In the genomic region with DNA sequence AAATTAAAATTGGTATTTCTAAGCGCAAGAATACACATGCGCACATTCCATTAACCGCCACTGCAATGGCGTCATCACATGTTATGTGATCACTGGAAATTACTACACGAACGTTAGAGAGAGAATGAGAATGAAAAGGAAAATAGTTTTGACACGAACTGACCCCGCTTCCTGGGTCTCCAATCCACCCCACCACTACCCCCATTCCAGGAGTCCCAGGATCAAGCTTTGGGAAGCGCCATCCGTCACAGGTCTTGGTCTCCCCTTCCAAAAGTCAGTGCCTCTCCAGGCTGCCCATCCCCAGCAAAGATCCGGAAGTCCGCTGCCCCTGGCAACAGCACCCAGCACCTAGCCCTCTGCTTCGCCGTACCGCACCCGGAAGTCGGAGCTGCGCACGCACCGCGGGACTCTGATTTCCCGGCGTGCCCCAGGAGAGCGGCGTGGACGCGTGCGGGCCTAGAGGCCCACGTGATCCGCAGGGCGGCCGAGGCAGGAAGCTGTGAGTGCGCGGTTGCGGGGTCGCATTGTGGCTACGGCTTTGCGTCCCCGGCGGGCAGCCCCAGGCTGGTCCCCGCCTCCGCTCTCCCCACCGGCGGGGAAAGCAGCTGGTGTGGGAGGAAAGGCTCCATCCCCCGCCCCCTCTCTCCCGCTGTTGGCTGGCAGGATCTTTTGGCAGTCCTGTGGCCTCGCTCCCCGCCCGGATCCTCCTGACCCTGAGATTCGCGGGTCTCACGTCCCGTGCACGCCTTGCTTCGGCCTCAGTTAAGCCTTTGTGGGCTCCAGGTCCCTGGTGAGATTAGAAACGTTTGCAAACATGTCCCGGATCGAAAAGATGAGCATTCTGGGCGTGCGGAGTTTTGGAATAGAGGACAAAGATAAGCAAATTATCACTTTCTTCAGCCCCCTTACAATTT, we compare ENCODE assay signal across 1 cellular context.
TF ChIP-seq lines count a peak whose summit lies in the region.

RAD50 (plus strand) TSS at position 467 of the 914 bp plus-strand sequence; CDS start at position 815, 348 bp downstream.

TF ChIP-seq in HepG2, 621 proteins besides CTCF, POLR2A, EP300 and RAD21 (continued from another document and continues in another):
- TF ChIP-seq, protein P1, sequence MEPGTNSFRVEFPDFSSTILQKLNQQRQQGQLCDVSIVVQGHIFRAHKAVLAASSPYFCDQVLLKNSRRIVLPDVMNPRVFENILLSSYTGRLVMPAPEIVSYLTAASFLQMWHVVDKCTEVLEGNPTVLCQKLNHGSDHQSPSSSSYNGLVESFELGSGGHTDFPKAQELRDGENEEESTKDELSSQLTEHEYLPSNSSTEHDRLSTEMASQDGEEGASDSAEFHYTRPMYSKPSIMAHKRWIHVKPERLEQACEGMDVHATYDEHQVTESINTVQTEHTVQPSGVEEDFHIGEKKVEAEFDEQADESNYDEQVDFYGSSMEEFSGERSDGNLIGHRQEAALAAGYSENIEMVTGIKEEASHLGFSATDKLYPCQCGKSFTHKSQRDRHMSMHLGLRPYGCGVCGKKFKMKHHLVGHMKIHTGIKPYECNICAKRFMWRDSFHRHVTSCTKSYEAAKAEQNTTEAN (CRISPR knock-in tag; conservative IDR thresholded peaks at IDR 0.05): peak; percentile 90
- TF ChIP-seq PRDM15 (CRISPR knock-in tag; IDR thresholded peaks at IDR 0.05) (no peak), ZNF468 (CRISPR knock-in tag; IDR thresholded peaks at IDR 0.05) (no peak), ZNF275 (CRISPR knock-in tag; IDR thresholded peaks at IDR 0.05; ENCODE audit: borderline replicate concordance) (peak; percentile 82; the same call in 1 of the 2 replicates), ZNF3 (CRISPR knock-in tag; IDR thresholded peaks at IDR 0.05) (no peak), HHEX (CRISPR knock-in tag; IDR thresholded peaks at IDR 0.05) (no peak), ZNF274 (CRISPR knock-in tag; IDR thresholded peaks at IDR 0.05) (peak; percentile 83), ZNF841 (CRISPR knock-in tag; IDR thresholded peaks at IDR 0.05; ENCODE audit: borderline replicate concordance) (peak; percentile 93), ZNF230 (CRISPR knock-in tag; IDR thresholded peaks at IDR 0.05) (peak; percentile 70), ZNF607 (CRISPR knock-in tag; IDR thresholded peaks at IDR 0.05; ENCODE audit: borderline replicate concordance) (peak; percentile 98), TMF1 (CRISPR knock-in tag; IDR thresholded peaks at IDR 0.05; ENCODE audit: low read depth) (peak; percentile 95), GPN1 (CRISPR knock-in tag; IDR thresholded peaks at IDR 0.05; ENCODE audit: borderline replicate concordance) (no peak; the same call in 1 of the 2 replicates), ISL2 (CRISPR knock-in tag; IDR thresholded peaks at IDR 0.05) (peak; percentile 56; the same call in 1 of the 2 replicates), BRD4 (CRISPR knock-in tag; IDR thresholded peaks at IDR 0.05) (peak; percentile 53; the same call in 1 of the 2 replicates), PHF21A (CRISPR knock-in tag; IDR thresholded peaks at IDR 0.05) (peak; percentile 79), GFI1 (CRISPR knock-in tag; IDR thresholded peaks at IDR 0.05; ENCODE audit: borderline replicate concordance) (peak; percentile 90), KMT2B (CRISPR knock-in tag; IDR thresholded peaks at IDR 0.05) (peak; percentile 94), FOXM1 (CRISPR knock-in tag; IDR thresholded peaks at IDR 0.05) (peak; percentile 9; the same call in 1 of the 2 replicates), RNF219 (CRISPR knock-in tag; IDR thresholded peaks at IDR 0.05) (peak; percentile 91), ZBTB8A (CRISPR knock-in tag; IDR thresholded peaks at IDR 0.05; ENCODE audit: borderline replicate concordance, low read depth) (0 out of 2 replicates have a peak, but pooled peaks have one; percentile 21), STAG1 (CRISPR knock-in tag; IDR thresholded peaks at IDR 0.05) (no peak), TBX3 (IDR thresholded peaks at IDR 0.05; ENCODE audit: borderline replicate concordance) (no peak; the same call in 1 of the 2 replicates), CREBL2 (CRISPR knock-in tag; IDR thresholded peaks at IDR 0.05; ENCODE audit: borderline replicate concordance) (peak; percentile 94; the same call in 1 of the 2 replicates), ZNF713 (CRISPR knock-in tag; IDR thresholded peaks at IDR 0.05) (peak; percentile 96; the same call in 1 of the 2 replicates), MTA3 (CRISPR knock-in tag; IDR thresholded peaks at IDR 0.05) (no peak), FOXA3 (CRISPR knock-in tag; IDR thresholded peaks at IDR 0.05) (peak; percentile 50; the same call in 1 of the 2 replicates), SUZ12 (IDR thresholded peaks at IDR 0.05; ENCODE audit: low read depth, low read length) (0 out of 2 replicates have a peak, but pooled peaks have one; percentile 33), KLF15 (CRISPR knock-in tag; IDR thresholded peaks at IDR 0.05; ENCODE audit: borderline replicate concordance) (peak; percentile 70; the same call in 1 of the 2 replicates), ZNF121 (CRISPR knock-in tag; IDR thresholded peaks at IDR 0.05) (peak; percentile 64; the same call in 1 of the 2 replicates), ZNF382 (CRISPR knock-in tag; IDR thresholded peaks at IDR 0.05; ENCODE audit: borderline replicate concordance) (no peak), KDM5B (CRISPR knock-in tag; IDR thresholded peaks at IDR 0.05; ENCODE audit: borderline replicate concordance) (peak; percentile 96), ZNF724P (CRISPR knock-in tag; IDR thresholded peaks at IDR 0.05; ENCODE audit: borderline replicate concordance) (peak; percentile 96), RFXANK (CRISPR knock-in tag; IDR thresholded peaks at IDR 0.05) (0 out of 2 replicates have a peak, but pooled peaks have one; percentile 35), ZNF33A (CRISPR knock-in tag; IDR thresholded peaks at IDR 0.05; ENCODE audit: borderline replicate concordance) (no peak)
- TF ChIP-seq, protein P2, sequence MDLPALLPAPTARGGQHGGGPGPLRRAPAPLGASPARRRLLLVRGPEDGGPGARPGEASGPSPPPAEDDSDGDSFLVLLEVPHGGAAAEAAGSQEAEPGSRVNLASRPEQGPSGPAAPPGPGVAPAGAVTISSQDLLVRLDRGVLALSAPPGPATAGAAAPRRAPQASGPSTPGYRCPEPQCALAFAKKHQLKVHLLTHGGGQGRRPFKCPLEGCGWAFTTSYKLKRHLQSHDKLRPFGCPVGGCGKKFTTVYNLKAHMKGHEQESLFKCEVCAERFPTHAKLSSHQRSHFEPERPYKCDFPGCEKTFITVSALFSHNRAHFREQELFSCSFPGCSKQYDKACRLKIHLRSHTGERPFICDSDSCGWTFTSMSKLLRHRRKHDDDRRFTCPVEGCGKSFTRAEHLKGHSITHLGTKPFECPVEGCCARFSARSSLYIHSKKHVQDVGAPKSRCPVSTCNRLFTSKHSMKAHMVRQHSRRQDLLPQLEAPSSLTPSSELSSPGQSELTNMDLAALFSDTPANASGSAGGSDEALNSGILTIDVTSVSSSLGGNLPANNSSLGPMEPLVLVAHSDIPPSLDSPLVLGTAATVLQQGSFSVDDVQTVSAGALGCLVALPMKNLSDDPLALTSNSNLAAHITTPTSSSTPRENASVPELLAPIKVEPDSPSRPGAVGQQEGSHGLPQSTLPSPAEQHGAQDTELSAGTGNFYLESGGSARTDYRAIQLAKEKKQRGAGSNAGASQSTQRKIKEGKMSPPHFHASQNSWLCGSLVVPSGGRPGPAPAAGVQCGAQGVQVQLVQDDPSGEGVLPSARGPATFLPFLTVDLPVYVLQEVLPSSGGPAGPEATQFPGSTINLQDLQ (CRISPR knock-in tag; IDR thresholded peaks at IDR 0.05): peak; percentile 88; the same call in 1 of the 2 replicates
- TF ChIP-seq, protein P3, sequence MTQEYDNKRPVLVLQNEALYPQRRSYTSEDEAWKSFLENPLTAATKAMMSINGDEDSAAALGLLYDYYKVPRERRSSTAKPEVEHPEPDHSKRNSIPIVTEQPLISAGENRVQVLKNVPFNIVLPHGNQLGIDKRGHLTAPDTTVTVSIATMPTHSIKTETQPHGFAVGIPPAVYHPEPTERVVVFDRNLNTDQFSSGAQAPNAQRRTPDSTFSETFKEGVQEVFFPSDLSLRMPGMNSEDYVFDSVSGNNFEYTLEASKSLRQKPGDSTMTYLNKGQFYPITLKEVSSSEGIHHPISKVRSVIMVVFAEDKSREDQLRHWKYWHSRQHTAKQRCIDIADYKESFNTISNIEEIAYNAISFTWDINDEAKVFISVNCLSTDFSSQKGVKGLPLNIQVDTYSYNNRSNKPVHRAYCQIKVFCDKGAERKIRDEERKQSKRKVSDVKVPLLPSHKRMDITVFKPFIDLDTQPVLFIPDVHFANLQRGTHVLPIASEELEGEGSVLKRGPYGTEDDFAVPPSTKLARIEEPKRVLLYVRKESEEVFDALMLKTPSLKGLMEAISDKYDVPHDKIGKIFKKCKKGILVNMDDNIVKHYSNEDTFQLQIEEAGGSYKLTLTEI (CRISPR knock-in tag; conservative IDR thresholded peaks at IDR 0.05): no peak
- TF ChIP-seq, protein P4, sequence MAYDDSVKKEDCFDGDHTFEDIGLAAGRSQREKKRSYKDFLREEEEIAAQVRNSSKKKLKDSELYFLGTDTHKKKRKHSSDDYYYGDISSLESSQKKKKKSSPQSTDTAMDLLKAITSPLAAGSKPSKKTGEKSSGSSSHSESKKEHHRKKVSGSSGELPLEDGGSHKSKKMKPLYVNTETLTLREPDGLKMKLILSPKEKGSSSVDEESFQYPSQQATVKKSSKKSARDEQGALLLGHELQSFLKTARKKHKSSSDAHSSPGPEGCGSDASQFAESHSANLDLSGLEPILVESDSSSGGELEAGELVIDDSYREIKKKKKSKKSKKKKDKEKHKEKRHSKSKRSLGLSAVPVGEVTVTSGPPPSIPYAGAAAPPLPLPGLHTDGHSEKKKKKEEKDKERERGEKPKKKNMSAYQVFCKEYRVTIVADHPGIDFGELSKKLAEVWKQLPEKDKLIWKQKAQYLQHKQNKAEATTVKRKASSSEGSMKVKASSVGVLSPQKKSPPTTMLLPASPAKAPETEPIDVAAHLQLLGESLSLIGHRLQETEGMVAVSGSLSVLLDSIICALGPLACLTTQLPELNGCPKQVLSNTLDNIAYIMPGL (CRISPR knock-in tag; IDR thresholded peaks at IDR 0.05; ENCODE audit: borderline replicate concordance in 1 of 2, low read depth in 1 of 2): peak; percentile 90 to 94
- TF ChIP-seq, protein P5, sequence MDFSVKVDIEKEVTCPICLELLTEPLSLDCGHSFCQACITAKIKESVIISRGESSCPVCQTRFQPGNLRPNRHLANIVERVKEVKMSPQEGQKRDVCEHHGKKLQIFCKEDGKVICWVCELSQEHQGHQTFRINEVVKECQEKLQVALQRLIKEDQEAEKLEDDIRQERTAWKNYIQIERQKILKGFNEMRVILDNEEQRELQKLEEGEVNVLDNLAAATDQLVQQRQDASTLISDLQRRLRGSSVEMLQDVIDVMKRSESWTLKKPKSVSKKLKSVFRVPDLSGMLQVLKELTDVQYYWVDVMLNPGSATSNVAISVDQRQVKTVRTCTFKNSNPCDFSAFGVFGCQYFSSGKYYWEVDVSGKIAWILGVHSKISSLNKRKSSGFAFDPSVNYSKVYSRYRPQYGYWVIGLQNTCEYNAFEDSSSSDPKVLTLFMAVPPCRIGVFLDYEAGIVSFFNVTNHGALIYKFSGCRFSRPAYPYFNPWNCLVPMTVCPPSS (IDR thresholded peaks at IDR 0.05): no peak
